In genomic region chr2:100321181-100321880, GRCh38 we compare ENCODE assay signal across 1 cellular context.
TF ChIP-seq lines count a peak whose summit lies in the region.

No MANE protein-coding gene starts in this region.

TF ChIP-seq in IMR-90, 13 proteins besides CTCF, POLR2A, EP300 and RAD21 (continued from another document):
- TF ChIP-seq, protein P1, sequence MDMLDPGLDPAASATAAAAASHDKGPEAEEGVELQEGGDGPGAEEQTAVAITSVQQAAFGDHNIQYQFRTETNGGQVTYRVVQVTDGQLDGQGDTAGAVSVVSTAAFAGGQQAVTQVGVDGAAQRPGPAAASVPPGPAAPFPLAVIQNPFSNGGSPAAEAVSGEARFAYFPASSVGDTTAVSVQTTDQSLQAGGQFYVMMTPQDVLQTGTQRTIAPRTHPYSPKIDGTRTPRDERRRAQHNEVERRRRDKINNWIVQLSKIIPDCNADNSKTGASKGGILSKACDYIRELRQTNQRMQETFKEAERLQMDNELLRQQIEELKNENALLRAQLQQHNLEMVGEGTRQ (IDR thresholded peaks at IDR 0.05; ENCODE audit: low read depth, low read length): no peak
- TF ChIP-seq BHLHE40 (IDR thresholded peaks at IDR 0.05; ENCODE audit: low read depth, low read length) (no peak), SMC3 (IDR thresholded peaks at IDR 0.05; ENCODE audit: low read depth, low read length) (no peak), ELK1 (IDR thresholded peaks at IDR 0.05; ENCODE audit: borderline replicate concordance, low read depth, low read length) (no peak), CHD1 (IDR thresholded peaks at IDR 0.05; ENCODE audit: low read depth, low read length) (no peak), RCOR1 (IDR thresholded peaks at IDR 0.05; ENCODE audit: insufficient replicate concordance, low read length) (no peak), NFE2L2 (IDR thresholded peaks at IDR 0.05; ENCODE audit: low read depth, low read length) (no peak), MAFK (IDR thresholded peaks at IDR 0.05; ENCODE audit: low read depth, low read length) (no peak), RFX5 (IDR thresholded peaks at IDR 0.05; ENCODE audit: low read depth, low read length) (no peak)
